ENCODE assay signal across 20 cellular contexts in genomic region chr10:127406018-127406550, GRCh38.
DNase-seq lines count a peak whose midpoint lies in the region; ATAC-seq, FAIRE-seq and TF ChIP-seq lines count a peak whose summit lies in the region.
"Had no signal": no experiment of that assay in that cellular context is flagged by ENCODE, and none has a peak within 500 bp of the region (broad histone marks: within the 10 kb centered on the region; RNA-seq: fewer than 3 reads in every experiment).

No MANE protein-coding gene starts in this region.

- no peaks in the 10 kb centered on the region for H4K20me1 ChIP-seq in astrocyte (ENCODE audit: insufficient read depth, low read length)
- H4K20me1 ChIP-seq: BLaER1 treated with 17β-estradiol and CSF1 and Interleukin-3, amounts not matched to agents 10 nM and 100 nM had no signal

- TF ChIP-seq POLR2A in suprapubic skin (IDR thresholded peaks at IDR 0.05) (no peak), gastroesophageal sphincter (IDR thresholded peaks at IDR 0.05) (no peak)

- H3K27me3 Mint-ChIP-seq in astrocyte (ENCODE audit: low read depth, unreplicated experiment): no peaks in the 10 kb centered on the region
- H3K27me3 Mint-ChIP-seq: B cell had no signal

- H3K4me3 Mint-ChIP-seq in astrocyte (ENCODE audit: unreplicated experiment): no peak overlapping the region
- H3K4me3 Mint-ChIP-seq: B cell; CD8-positive, alpha-beta T cell had no signal

- WGBS in suprapubic skin: 96% methylated on average over 9 of the region's 12 CpGs
- 86 to 96% methylated on average over 1 to 5 of the region's 12 CpGs for WGBS in gastroesophageal sphincter (ENCODE audit: low coverage in 1 of 2), 2 donors

- H3K9me3 Mint-ChIP-seq in astrocyte (ENCODE audit: unreplicated experiment): no peaks in the 10 kb centered on the region

- no peak overlapping the region for H3K4me2 ChIP-seq in astrocyte (ENCODE audit: low read length)
- H3K4me2 ChIP-seq: BLaER1 treated with 17β-estradiol and CSF1 and Interleukin-3, amounts not matched to agents 10 nM and 100 nM had no signal

- H3K27me3 ChIP-seq in astrocyte (ENCODE audit: insufficient read depth, low read length) (no peaks in the 10 kb centered on the region), suprapubic skin (no peaks in the 10 kb centered on the region), gastroesophageal sphincter (no peaks in the 10 kb centered on the region)
- H3K27me3 ChIP-seq: BLaER1 treated with 17β-estradiol and CSF1 and Interleukin-3, amounts not matched to agents 10 nM and 100 nM had no signal

- peaks cover 2% of the 10 kb centered on the region for H3K9me3 ChIP-seq in astrocyte (ENCODE audit: insufficient read depth, low read depth, low read length)
- no peaks in the 10 kb centered on the region for H3K9me3 ChIP-seq in suprapubic skin
- no peaks in the 10 kb centered on the region for H3K9me3 ChIP-seq in gastroesophageal sphincter

- H3K27ac ChIP-seq in astrocyte (ENCODE audit: low read depth, low read length) (no peak overlapping the region), suprapubic skin (no peak overlapping the region), gastroesophageal sphincter (no peak overlapping the region)
- H3K27ac ChIP-seq: BLaER1 treated with 17β-estradiol and CSF1 and Interleukin-3, amounts not matched to agents 10 nM and 100 nM; GM23248; HL-60 had no signal

- DNase-seq in astrocyte (ENCODE audit: low read depth) (no peak), left kidney (ENCODE audit: low read depth, low spot score) (peak; percentile 37), pons (ENCODE audit: low spot score) (peak; percentile 6), suprapubic skin (ENCODE audit: low spot score in 2 of 2) (peak; percentile 15 to 50), RPMI8226 (no peak)
- DNase-seq: CD8-positive, alpha-beta T cell; GM23248; HCEC 1CT had no signal

- peaks cover 6% of the 10 kb centered on the region for H3K4me1 Mint-ChIP-seq in astrocyte (ENCODE audit: low read depth, unreplicated experiment)
- H3K4me1 Mint-ChIP-seq: B cell had no signal

- peaks cover 2% of the 10 kb centered on the region for H3K36me3 ChIP-seq in astrocyte (ENCODE audit: insufficient read depth, low read length)
- peaks cover 18% of the 10 kb centered on the region for H3K36me3 ChIP-seq in suprapubic skin
- H3K36me3 ChIP-seq in gastroesophageal sphincter: peaks cover 0 to 55% of the 10 kb centered on the region in 2 donors
- H3K36me3 ChIP-seq: BLaER1 treated with 17β-estradiol and CSF1 and Interleukin-3, amounts not matched to agents 10 nM and 100 nM had no signal

- no peak overlapping the region for H3K9ac ChIP-seq in astrocyte (ENCODE audit: low read length)
- H3K9ac ChIP-seq: BLaER1 treated with 17β-estradiol and CSF1 and Interleukin-3, amounts not matched to agents 10 nM and 100 nM; GM23248 had no signal

- no peak for FAIRE-seq in astrocyte (lab: Jason Lieb, UNC)
- FAIRE-seq: D721Med, G401.6, GM12891, GM18507, H54, K562 had no signal

- no peaks in the 10 kb centered on the region for H3K79me2 ChIP-seq in astrocyte (ENCODE audit: insufficient read depth, low read length)

- ATAC-seq in GM21423 (IDR thresholded peaks at IDR 0.05; ENCODE audit: unreplicated experiment): no peak
- no peak for ATAC-seq in GM21528 (IDR thresholded peaks at IDR 0.05; ENCODE audit: low FRiP score, unreplicated experiment)
- ATAC-seq in gastroesophageal sphincter: no peak
- ATAC-seq: CD8-positive, alpha-beta T cell; K562 had no signal

- peak overlapping the region; percentile 73 for H3K27ac Mint-ChIP-seq in astrocyte (ENCODE audit: unreplicated experiment)
- H3K27ac Mint-ChIP-seq: B cell; CD8-positive, alpha-beta T cell had no signal

- TF ChIP-seq EP300 in suprapubic skin (IDR thresholded peaks at IDR 0.05) (no peak), gastroesophageal sphincter (IDR thresholded peaks at IDR 0.05) (no peak)

- TF ChIP-seq CTCF in astrocyte (IDR thresholded peaks at IDR 0.05; ENCODE audit: insufficient read depth, low read depth, low read length) (no peak), suprapubic skin (IDR thresholded peaks at IDR 0.05) (no peak), gastroesophageal sphincter (IDR thresholded peaks at IDR 0.05) (no peak)

- H2AFZ ChIP-seq in astrocyte (ENCODE audit: low read depth, low read length): no peak overlapping the region
- H2AFZ ChIP-seq: GM23248 had no signal

- H3K4me1 ChIP-seq in astrocyte (ENCODE audit: insufficient read depth, low read length) (peaks cover 3% of the 10 kb centered on the region), suprapubic skin (peaks cover 4% of the 10 kb centered on the region), gastroesophageal sphincter (peaks cover 0 to 32% (median 0%) of the 10 kb centered on the region in 3 donors)
- H3K4me1 ChIP-seq: BLaER1 treated with 17β-estradiol and CSF1 and Interleukin-3, amounts not matched to agents 10 nM and 100 nM had no signal

- H3K4me3 ChIP-seq in astrocyte (ENCODE audit: insufficient read depth, low read depth, low read length): no peak overlapping the region
- H3K4me3 ChIP-seq in suprapubic skin: no peak overlapping the region
- no peak overlapping the region for H3K4me3 ChIP-seq in gastroesophageal sphincter
- H3K4me3 ChIP-seq: BLaER1 treated with 17β-estradiol and CSF1 and Interleukin-3, amounts not matched to agents 10 nM and 100 nM; GM23248; K562 had no signal

- H3K36me3 Mint-ChIP-seq in astrocyte (ENCODE audit: low read depth, unreplicated experiment): peaks cover 11% of the 10 kb centered on the region
- H3K36me3 Mint-ChIP-seq: CD8-positive, alpha-beta T cell had no signal

Comparison
In these comparisons a context has a peak if more than half of its experiments do, and no peak if none do; other contexts are left out.
1. DNase-seq: peak in left kidney (single experiment), pons (single experiment) and suprapubic skin (2 of 2); none in astrocyte (single experiment) and RPMI8226 (single experiment).